ENCODE assay signal across 8 cellular contexts in genomic region chr10:89414146-89414878, GRCh38. TPM values are rescaled to one million over a fixed set of nuclear protein-coding genes. Genes with fewer than 3 reads are reported as not detected.
A peak's percentile ranks its signal among the peaks of the same experiment; 100 is the strongest.
DNase-seq lines count a peak whose midpoint lies in the region; ATAC-seq, FAIRE-seq and TF ChIP-seq lines count a peak whose summit lies in the region.

IFIT5 (plus strand) TSS chr10:89414568; CDS start chr10:89414799, 231 bp downstream.

- peaks cover 29% of the 10 kb centered on the region for H3K36me3 Mint-ChIP-seq in activated CD4-positive, alpha-beta T cell treated with anti-CD3 and anti-CD28 coated beads, Interleukin-2, amount 10 ng/mL, durations not matched to agents 24 days and 14 days (ENCODE audit: low read depth)

- H3K27ac Mint-ChIP-seq in activated CD4-positive, alpha-beta T cell treated with anti-CD3 and anti-CD28 coated beads, Interleukin-2, amount 10 ng/mL, durations not matched to agents 24 days and 14 days = peak within 1 kb of the TSS; percentile 95

- FAIRE-seq in A549 (lab: Jason Lieb, UNC) = no peak

- TF ChIP-seq POLR2A in A549 (IDR thresholded peaks at IDR 0.05; ENCODE audit: low read length) (peak; percentile 54), GM18526 (IDR thresholded peaks at IDR 0.05; ENCODE audit: extremely low read depth, insufficient read length) (peak; percentile 51)

- H3K27ac ChIP-seq in A549 = peak within 1 kb of the TSS; percentile 84 to 97

- peak within 1 kb of the TSS; percentile 68 for H3K4me3 ChIP-seq in A549

- H3K27me3 Mint-ChIP-seq in activated CD4-positive, alpha-beta T cell treated with anti-CD3 and anti-CD28 coated beads, Interleukin-2, amount 10 ng/mL, durations not matched to agents 24 days and 14 days = no peaks in the 10 kb centered on the region

- 0 out of 5 replicates have a peak, but pooled peaks of 1 of the 2 experiments have one; percentile 20 for TF ChIP-seq RAD21 in A549 (conservative IDR thresholded peaks at IDR 0.05 in 1 of 2, IDR thresholded peaks at IDR 0.05 in 1 of 2)

- ATAC-seq in A549 (peak; percentile 92 to 96), HG03045 (IDR thresholded peaks at IDR 0.05; ENCODE audit: unreplicated experiment) (peak; percentile 76), left colon (peak; percentile 86)

- intact Hi-C loops in activated CD4-positive, alpha-beta T cell treated with anti-CD3 and anti-CD28 coated beads, Interleukin-2, amount 10 ng/mL, durations not matched to agents 24 days and 14 days (cut with micrococcal nuclease) = loop anchor here (1.0 to 10.0 kb wide), 7 partner anchors 14 to 1598 kb away; partner anchors contain the start of genes IFIT1, KIF20B and STAMBPL1
- intact Hi-C loops in left colon (cut with DNase I, micrococcal nuclease) = no loop called here

- H3K4me1 Mint-ChIP-seq in activated CD4-positive, alpha-beta T cell treated with anti-CD3 and anti-CD28 coated beads, Interleukin-2, amount 10 ng/mL, durations not matched to agents 24 days and 14 days = peaks cover 46% of the 10 kb centered on the region

- H3K4me2 ChIP-seq in A549 = peak within 1 kb of the TSS; percentile 83

- no peak for TF ChIP-seq EP300 in A549 (IDR thresholded peaks at IDR 0.05)

- H3K4me3 Mint-ChIP-seq in activated CD4-positive, alpha-beta T cell treated with anti-CD3 and anti-CD28 coated beads, Interleukin-2, amount 10 ng/mL, durations not matched to agents 24 days and 14 days = peak within 1 kb of the TSS; percentile 92

- POLR2A ChIA-PET in A549 (lab: Yijun Ruan, JAX) = interaction anchor here (1.3 kb wide), 1 partner anchor 22 kb away, joined by 8 read pairs; the partner anchor contains the start of gene IFIT1

- CTCF ChIA-PET in A549 (lab: Yijun Ruan, JAX) = interaction anchor here (0.7 to 1.3 kb wide), 3 partner anchors 11 to 1077 kb away, joined by 3 to 5 read pairs (median 3); no protein-coding TSS in a partner anchor

- H3K4me1 ChIP-seq in A549 = peaks cover 12% of the 10 kb centered on the region; the same call in 1 of the 3 replicates

- no peaks in the 10 kb centered on the region for H3K9me3 ChIP-seq in A549

- under 1% methylated on average over 37 of the region's 48 CpGs for WGBS in A549 (ENCODE audit: missing lambda C conversion rate)

- peaks cover 5% of the 10 kb centered on the region for H3K9me3 Mint-ChIP-seq in activated CD4-positive, alpha-beta T cell treated with anti-CD3 and anti-CD28 coated beads, Interleukin-2, amount 10 ng/mL, durations not matched to agents 24 days and 14 days

- DNase-seq in A549 (ENCODE audit: low read depth in 1 of 2, low spot score in 1 of 2) (peak; percentile 71 to 74), NCI-H446 (lab: John Stamatoyannopoulos, UW) (peak; percentile 3 to 63), dedifferentiated amniotic fluid mesenchymal stem cell (ENCODE audit: extremely low spot score) (peak; percentile 67), left colon (peak; percentile 53 to 77)
- DNase-seq in activated CD4-positive, alpha-beta T cell treated with anti-CD3 and anti-CD28 coated beads, Interleukin-2, amount 10 ng/mL, durations not matched to agents 24 days and 14 days = peak; percentile 91
- peak; percentile 39 to 46 for DNase-seq in stimulated activated CD4-positive, alpha-beta T cell treated with anti-CD3 and anti-CD28 coated beads, Interleukin-1b, Interleukin-23, amount 100 ng/mL, for 4 hours (ENCODE audit: low read depth in 2 of 2)

- TF ChIP-seq CTCF in A549 (IDR thresholded peaks at IDR 0.05) = no peak

TF ChIP-seq in A549, 52 proteins besides CTCF, POLR2A, EP300 and RAD21:
- TF ChIP-seq CBX8 (IDR thresholded peaks at IDR 0.05) (no peak), SMC3 (IDR thresholded peaks at IDR 0.05) (0 out of 3 replicates have a peak, but pooled peaks have one; percentile 10), CEBPB (IDR thresholded peaks at IDR 0.05) (no peak), FOSL2 (IDR thresholded peaks at IDR 0.05) (no peak), FOSL2 (CRISPR knock-in tag; IDR thresholded peaks at IDR 0.05) (no peak), MAFK (IDR thresholded peaks at IDR 0.05; ENCODE audit: partially characterized antibody) (no peak), EHMT2 (IDR thresholded peaks at IDR 0.05; ENCODE audit: low read depth) (no peak), MYC (IDR thresholded peaks at IDR 0.05; ENCODE audit: borderline replicate concordance, low read length) (no peak), CHD4 (IDR thresholded peaks at IDR 0.05; ENCODE audit: borderline replicate concordance) (no peak), JUN (IDR thresholded peaks at IDR 0.05) (peak in 1 of 2 experiments; percentile 23; a peak in 1 of 5 replicates), HES2 (IDR thresholded peaks at IDR 0.05) (no peak), HEYL (CRISPR knock-in tag; IDR thresholded peaks at IDR 0.05) (no peak)
- TF ChIP-seq, protein P1, sequence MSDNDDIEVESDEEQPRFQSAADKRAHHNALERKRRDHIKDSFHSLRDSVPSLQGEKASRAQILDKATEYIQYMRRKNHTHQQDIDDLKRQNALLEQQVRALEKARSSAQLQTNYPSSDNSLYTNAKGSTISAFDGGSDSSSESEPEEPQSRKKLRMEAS (IDR thresholded peaks at IDR 0.05) = peak; percentile 49; the same call in 1 of the 2 replicates
- TF ChIP-seq, protein P2, sequence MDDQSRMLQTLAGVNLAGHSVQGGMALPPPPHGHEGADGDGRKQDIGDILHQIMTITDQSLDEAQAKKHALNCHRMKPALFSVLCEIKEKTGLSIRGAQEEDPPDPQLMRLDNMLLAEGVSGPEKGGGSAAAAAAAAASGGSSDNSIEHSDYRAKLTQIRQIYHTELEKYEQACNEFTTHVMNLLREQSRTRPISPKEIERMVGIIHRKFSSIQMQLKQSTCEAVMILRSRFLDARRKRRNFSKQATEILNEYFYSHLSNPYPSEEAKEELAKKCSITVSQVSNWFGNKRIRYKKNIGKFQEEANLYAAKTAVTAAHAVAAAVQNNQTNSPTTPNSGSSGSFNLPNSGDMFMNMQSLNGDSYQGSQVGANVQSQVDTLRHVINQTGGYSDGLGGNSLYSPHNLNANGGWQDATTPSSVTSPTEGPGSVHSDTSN (IDR thresholded peaks at IDR 0.05) = no peak
- TF ChIP-seq, protein P3, sequence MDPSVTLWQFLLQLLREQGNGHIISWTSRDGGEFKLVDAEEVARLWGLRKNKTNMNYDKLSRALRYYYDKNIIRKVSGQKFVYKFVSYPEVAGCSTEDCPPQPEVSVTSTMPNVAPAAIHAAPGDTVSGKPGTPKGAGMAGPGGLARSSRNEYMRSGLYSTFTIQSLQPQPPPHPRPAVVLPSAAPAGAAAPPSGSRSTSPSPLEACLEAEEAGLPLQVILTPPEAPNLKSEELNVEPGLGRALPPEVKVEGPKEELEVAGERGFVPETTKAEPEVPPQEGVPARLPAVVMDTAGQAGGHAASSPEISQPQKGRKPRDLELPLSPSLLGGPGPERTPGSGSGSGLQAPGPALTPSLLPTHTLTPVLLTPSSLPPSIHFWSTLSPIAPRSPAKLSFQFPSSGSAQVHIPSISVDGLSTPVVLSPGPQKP (IDR thresholded peaks at IDR 0.05; ENCODE audit: low read depth, low read length) = no peak
TF ChIP-seq in A549: peak in this region for 3.

RNA-seq across cellular contexts. Expression of gene IFIT5, which starts in this region (rescaled TPM):
- 10.1 and 11.5 TPM in 2 replicates for polyA plus RNA-seq in A549 (2011; rRNA removed)
- polyA plus RNA-seq in A549 (2012; cell fraction: cytosol; rRNA removed) = 2.0 and 2.1 TPM in 2 replicates
- polyA plus RNA-seq in A549 (2012; cell fraction: nucleus; rRNA removed) = 0.95 and 1.3 TPM in 2 replicates
- 7.8 to 8.0 TPM (median 7.9 TPM) in 3 replicates for polyA plus RNA-seq in A549 (2017; fragmentation: RNase III; extraction: RNeasy Plus Mini Kit Qiagen cat#74134 plus additional on column Dnase treatment)
- 4.1 and 4.8 TPM in 2 replicates for polyA minus RNA-seq in A549 (2011; rRNA and poly(A)+ RNA removed)
- 8.5 and 9.5 TPM in 2 replicates for total RNA-seq in activated CD4-positive, alpha-beta T cell treated with anti-CD3 and anti-CD28 coated beads, Interleukin-2, amount 10 ng/mL, durations not matched to agents 24 days and 14 days
- 10 to 100 TPM; 10.2 to 10.6 TPM for total RNA-seq in left colon

Comparison
In these comparisons a context has a peak if more than half of its experiments do, and no peak if none do; other contexts are left out.
1. Peak in every context shown above with its lines: DNase-seq, ATAC-seq, H3K4me3 ChIP-seq and H3K27ac ChIP-seq.
2. DNase-seq: peak in every context shown above with its lines; median percentile 91 in activated CD4-positive, alpha-beta T cell treated with anti-CD3 and anti-CD28 coated beads, Interleukin-2, amount 10 ng/mL, durations not matched to agents 24 days and 14 days; 72 in A549; 67 in dedifferentiated amniotic fluid mesenchymal stem cell; 65 in left colon; 42 in stimulated activated CD4-positive, alpha-beta T cell treated with anti-CD3 and anti-CD28 coated beads, Interleukin-1b, Interleukin-23, amount 100 ng/mL, for 4 hours; 33 in NCI-H446.